27 cellular contexts compared by ENCODE assay signal in genomic region chr22:49889071-49889470, GRCh38. TPM values are rescaled to one million over a fixed set of nuclear protein-coding genes. Genes with fewer than 3 reads are reported as not detected.
DNase-seq lines count a peak whose midpoint lies in the region; ATAC-seq, FAIRE-seq and TF ChIP-seq lines count a peak whose summit lies in the region.
"Had no signal": no experiment of that assay in that cellular context is flagged by ENCODE, and none has a peak within 500 bp of the region (broad histone marks: within the 10 kb centered on the region; RNA-seq: fewer than 3 reads in every experiment).

No MANE protein-coding gene starts in this region.

- in situ Hi-C loops in astrocyte of the cerebellum (cut with HindIII; ENCODE audit: low sequenced_read_pairs) (no loop called here), HepG2 (cut with HindIII; ENCODE audit: extremely low pct_ligation_motif_present, low pct_unique_long_range_greater_than_20kb) (no loop called here), ACHN (cut with HindIII; ENCODE audit: low pct_ligation_motif_present, low pct_unique_long_range_greater_than_20kb, low sequenced_read_pairs) (no loop called here)

- H2AFZ ChIP-seq in HepG2 (ENCODE audit: low read length) = no peak overlapping the region

- no peaks in the 10 kb centered on the region for H3K27me3 ChIP-seq in BLaER1
- no peaks in the 10 kb centered on the region for H3K27me3 ChIP-seq in HepG2 (ENCODE audit: control insufficient read depth in 1 of 2, insufficient read depth in 2 of 2, low read length in 2 of 2)
- H3K27me3 ChIP-seq: MG63, SJSA1 had no signal

- TF ChIP-seq POLR2A in HepG2 (IDR thresholded peaks at IDR 0.05; ENCODE audit: insufficient read depth in 1 of 2, low read depth in 2 of 2, low read length in 2 of 2) = no peak

- H3K4me2 ChIP-seq in BLaER1 = no peak overlapping the region
- no peak overlapping the region for H3K4me2 ChIP-seq in HepG2 (ENCODE audit: low read depth, low read length)

- no peak for ATAC-seq in HepG2
- ATAC-seq: HCT116, K562 had no signal

- TF ChIP-seq EP300 in HepG2 (IDR thresholded peaks at IDR 0.05; ENCODE audit: low read depth in 2 of 2, low read length in 2 of 2) (no peak), HepG2 (CRISPR knock-in tag; IDR thresholded peaks at IDR 0.05; ENCODE audit: borderline replicate concordance) (no peak)

- H3K9me3 ChIP-seq in BLaER1 = peaks cover 64% of the 10 kb centered on the region
- no peaks in the 10 kb centered on the region for H3K9me3 ChIP-seq in HepG2 (ENCODE audit: low read length)
- H3K9me3 ChIP-seq: MG63, SJSA1 had no signal

- no peak for FAIRE-seq in HepG2 (lab: Jason Lieb, UNC)
- FAIRE-seq: A204.1, GM12892, GM19239, K562 had no signal

- intact Hi-C loops in HepG2 (cut with micrococcal nuclease; ENCODE audit: unreplicated experiment) = no loop called here

- CTCF ChIA-PET in HepG2 (lab: Yijun Ruan, JAX; ENCODE audit: low intra/inter-chr PET ratio, low total read pairs) = no interaction called here

- peaks cover 94% of the 10 kb centered on the region for H4K20me1 ChIP-seq in BLaER1
- H4K20me1 ChIP-seq in HepG2 (ENCODE audit: insufficient read depth, low read length) = no peaks in the 10 kb centered on the region

- no TSS peak for BruUV-seq in HepG2 (replicated peaks; lab: Mats Ljungman, UMichigan)

- H3K4me1 ChIP-seq in BLaER1 (no peaks in the 10 kb centered on the region), HepG2 (ENCODE audit: insufficient read depth, low read length) (no peaks in the 10 kb centered on the region)
- H3K4me1 ChIP-seq: SJSA1 had no signal

- H3K4me3 ChIP-seq in BLaER1 (0 out of 2 replicates have a peak overlapping the region, but pooled peaks have one; percentile 15), astrocyte of the cerebellum (ENCODE audit: low read depth, low read length) (no peak overlapping the region), HepG2 (replicated peaks in 1 of 3; ENCODE audit: insufficient read depth in 1 of 3, low read depth in 2 of 3, low read length in 3 of 3) (no peak overlapping the region)
- H3K4me3 ChIP-seq: K562, MG63, SJSA1 had no signal

- H3K9ac ChIP-seq in BLaER1 (no peak overlapping the region), HepG2 (ENCODE audit: insufficient read depth, low read depth, low read length) (no peak overlapping the region)

- WGBS in HepG2 (ENCODE audit: low lambda C conversion rate) = 98% methylated on average over 5 of the region's 5 CpGs

- TF ChIP-seq RAD21 in HepG2 (CRISPR knock-in tag; IDR thresholded peaks at IDR 0.05) = no peak

- POLR2A ChIA-PET in HepG2 (lab: Yijun Ruan, JAX) = no interaction called here

- DNase-seq in astrocyte of the cerebellum (ENCODE audit: low read depth) (peak; percentile 19), hippocampal formation (lab: John Stamatoyannopoulos, UW) (peak; percentile 20 to 32), pons (ENCODE audit: low spot score) (peak; percentile 51), HepG2 (ENCODE audit: low spot score) (no peak), NCI-H2081 treated with DMSO at 0.1 percent for 48 hours (lab: John Stamatoyannopoulos, UW) (no peak), ACHN (no peak), SW 1271 (lab: John Stamatoyannopoulos, UW) (no peak)
- DNase-seq: AML-193; CD8-positive, alpha-beta memory T cell; DMS 273 treated with DMSO at 0.1 percent for 48 hours; DMS79 treated with DMSO at 0.1 percent for 48 hours; MG63; NCI-H2029 treated with DMSO at 0.1 percent for 48 hours; NCI-H2171; NCI-H226; NCI-H510A; NCI-H69; Right ventricle myocardium superior; RPMI8226 had no signal

- H3K36me3 ChIP-seq in BLaER1 (peaks cover 100% of the 10 kb centered on the region), HepG2 (replicated peaks in 1 of 2; ENCODE audit: control insufficient read depth in 1 of 2, insufficient read depth in 2 of 2, low read length in 2 of 2) (peaks cover 19 to 50% of the 10 kb centered on the region in 2 experiments)

- TF ChIP-seq CTCF in astrocyte of the cerebellum (IDR thresholded peaks at IDR 0.05; ENCODE audit: low read depth, low read length, missing control alignments) (no peak), HepG2 (CRISPR knock-in tag; IDR thresholded peaks at IDR 0.05) (no peak)

- no peaks in the 10 kb centered on the region for H3K79me2 ChIP-seq in HepG2 (ENCODE audit: insufficient read depth, low read length)

- H3K27ac ChIP-seq in BLaER1 (no peak overlapping the region), HepG2 (ENCODE audit: extremely low read length, insufficient read depth, low read length) (no peak overlapping the region)
- H3K27ac ChIP-seq: C4-2B, SJSA1 had no signal

TF ChIP-seq in HepG2, 621 proteins besides CTCF, POLR2A, EP300 and RAD21 (continues in another document):
- TF ChIP-seq REPIN1 (CRISPR knock-in tag; IDR thresholded peaks at IDR 0.05; ENCODE audit: borderline replicate concordance, low read depth) = no peak

RNA-seq across cellular contexts. Expression of gene ALG12, which starts 29.2 kb away (rescaled TPM):
- total RNA-seq in HepG2 (2016; rRNA removed; fragmentation: Illumina TruSeq; extraction: Trizol) = 6.6 and 15.8 TPM in 2 replicates
- total RNA-seq in HepG2 (2016; cell fraction: cytosol; rRNA removed; fragmentation: Illumina TruSeq; extraction: Trizol; ENCODE audit: low read depth) = 1.5 and 3.0 TPM in 2 replicates
- total RNA-seq in HepG2 (2016; cell fraction: insoluble cytoplasmic fraction; rRNA removed; fragmentation: Illumina TruSeq; extraction: Trizol) = 6.8 and 15.6 TPM in 2 replicates
- total RNA-seq in HepG2 (2016; cell fraction: membrane; rRNA removed; fragmentation: Illumina TruSeq; extraction: Trizol) = 6.4 and 10.5 TPM in 2 replicates
- total RNA-seq in HepG2 (2016; cell fraction: nucleus; rRNA removed; fragmentation: Illumina TruSeq; extraction: Trizol) = 10.6 and 14.2 TPM in 2 replicates
- 7.8 and 9.5 TPM in 2 replicates for polyA plus RNA-seq in HepG2 (2011; rRNA removed)
- 5.9 and 6.1 TPM in 2 replicates for polyA plus RNA-seq in HepG2 (2011; cell fraction: cytosol; rRNA removed)
- polyA plus RNA-seq in HepG2 (2011; cell fraction: nucleus; rRNA removed) = 25.1 and 26.7 TPM in 2 replicates
- 9.4 and 10.0 TPM in 2 replicates for polyA plus RNA-seq in HepG2 (2012)
- 2.9 and 3.3 TPM in 2 replicates for polyA plus RNA-seq in HepG2 (2016; cell fraction: cytosol; fragmentation: Illumina TruSeq; extraction: Trizol; ENCODE audit: low read depth)
- polyA plus RNA-seq in HepG2 (2016; cell fraction: insoluble cytoplasmic fraction; fragmentation: Illumina TruSeq; extraction: Trizol; ENCODE audit: low read depth) = 6.1 and 6.8 TPM in 2 replicates
- 5.6 and 6.9 TPM in 2 replicates for polyA plus RNA-seq in HepG2 (2016; cell fraction: membrane; fragmentation: Illumina TruSeq; extraction: Trizol; ENCODE audit: low read depth)
- polyA plus RNA-seq in HepG2 (2016; cell fraction: nucleus; fragmentation: Illumina TruSeq; extraction: Trizol; ENCODE audit: insufficient read depth, low read depth) = 26.3 and 30.4 TPM in 2 replicates
- 5.8 and 12.8 TPM in 2 replicates for polyA minus RNA-seq in HepG2 (2011; rRNA and poly(A)+ RNA removed; ENCODE audit: low replicate concordance)
- polyA minus RNA-seq in HepG2 (2011; cell fraction: cytosol; rRNA and poly(A)+ RNA removed) = 5.7 and 7.1 TPM in 2 replicates
- 3.4 and 4.5 TPM in 2 replicates for polyA minus RNA-seq in HepG2 (2011; cell fraction: nucleus; rRNA and poly(A)+ RNA removed)

RNA-seq across cellular contexts. Expression of gene CRELD2, which starts 29.4 kb away (rescaled TPM):
- total RNA-seq in HepG2 (2016; rRNA removed; fragmentation: Illumina TruSeq; extraction: Trizol) = 19.6 and 44.7 TPM in 2 replicates
- total RNA-seq in HepG2 (2016; cell fraction: cytosol; rRNA removed; fragmentation: Illumina TruSeq; extraction: Trizol; ENCODE audit: low read depth) = 22.4 and 24.2 TPM in 2 replicates
- 18.8 and 46.8 TPM in 2 replicates for total RNA-seq in HepG2 (2016; cell fraction: insoluble cytoplasmic fraction; rRNA removed; fragmentation: Illumina TruSeq; extraction: Trizol)
- total RNA-seq in HepG2 (2016; cell fraction: membrane; rRNA removed; fragmentation: Illumina TruSeq; extraction: Trizol) = 27.6 and 29.9 TPM in 2 replicates
- total RNA-seq in HepG2 (2016; cell fraction: nucleus; rRNA removed; fragmentation: Illumina TruSeq; extraction: Trizol) = 35.5 and 40.6 TPM in 2 replicates
- 17.2 and 20.2 TPM in 2 replicates for polyA plus RNA-seq in HepG2 (2011; rRNA removed)
- polyA plus RNA-seq in HepG2 (2011; cell fraction: cytosol; rRNA removed) = 16.7 and 25.6 TPM in 2 replicates
- 44.2 and 48.8 TPM in 2 replicates for polyA plus RNA-seq in HepG2 (2011; cell fraction: nucleus; rRNA removed)
- polyA plus RNA-seq in HepG2 (2012) = 9.4 and 10.2 TPM in 2 replicates
- polyA plus RNA-seq in HepG2 (2016; cell fraction: cytosol; fragmentation: Illumina TruSeq; extraction: Trizol; ENCODE audit: low read depth) = 25.8 and 29.9 TPM in 2 replicates
- polyA plus RNA-seq in HepG2 (2016; cell fraction: insoluble cytoplasmic fraction; fragmentation: Illumina TruSeq; extraction: Trizol; ENCODE audit: low read depth) = 22.7 and 25.1 TPM in 2 replicates
- 26.9 and 27.0 TPM in 2 replicates for polyA plus RNA-seq in HepG2 (2016; cell fraction: membrane; fragmentation: Illumina TruSeq; extraction: Trizol; ENCODE audit: low read depth)
- polyA plus RNA-seq in HepG2 (2016; cell fraction: nucleus; fragmentation: Illumina TruSeq; extraction: Trizol; ENCODE audit: insufficient read depth, low read depth) = 89.1 and 100 TPM in 2 replicates
- 6.9 and 14.7 TPM in 2 replicates for polyA minus RNA-seq in HepG2 (2011; rRNA and poly(A)+ RNA removed; ENCODE audit: low replicate concordance)
- 4.4 and 5.2 TPM in 2 replicates for polyA minus RNA-seq in HepG2 (2011; cell fraction: cytosol; rRNA and poly(A)+ RNA removed)
- polyA minus RNA-seq in HepG2 (2011; cell fraction: nucleus; rRNA and poly(A)+ RNA removed) = 4.5 and 4.7 TPM in 2 replicates

RNA-seq across cellular contexts. Expression of gene ZBED4, which starts 35.4 kb away (rescaled TPM):
- 9.6 and 11.9 TPM in 2 replicates for total RNA-seq in HepG2 (2016; rRNA removed; fragmentation: Illumina TruSeq; extraction: Trizol)
- 0.91 and 1.3 TPM in 2 replicates for total RNA-seq in HepG2 (2016; cell fraction: cytosol; rRNA removed; fragmentation: Illumina TruSeq; extraction: Trizol; ENCODE audit: low read depth)
- total RNA-seq in HepG2 (2016; cell fraction: insoluble cytoplasmic fraction; rRNA removed; fragmentation: Illumina TruSeq; extraction: Trizol) = 9.6 and 9.7 TPM in 2 replicates
- 5.5 TPM in 2 replicates for total RNA-seq in HepG2 (2016; cell fraction: membrane; rRNA removed; fragmentation: Illumina TruSeq; extraction: Trizol)
- 8.0 and 9.8 TPM in 2 replicates for total RNA-seq in HepG2 (2016; cell fraction: nucleus; rRNA removed; fragmentation: Illumina TruSeq; extraction: Trizol)
- 5.4 and 6.0 TPM in 2 replicates for polyA plus RNA-seq in HepG2 (2011; rRNA removed)
- 4.8 and 5.6 TPM in 2 replicates for polyA plus RNA-seq in HepG2 (2011; cell fraction: cytosol; rRNA removed)
- polyA plus RNA-seq in HepG2 (2011; cell fraction: nucleus; rRNA removed) = 9.9 and 11.1 TPM in 2 replicates
- 9.9 and 11.2 TPM in 2 replicates for polyA plus RNA-seq in HepG2 (2012)
- polyA plus RNA-seq in HepG2 (2016; cell fraction: cytosol; fragmentation: Illumina TruSeq; extraction: Trizol; ENCODE audit: low read depth) = 0.43 and 0.49 TPM in 2 replicates
- 9.0 and 10.5 TPM in 2 replicates for polyA plus RNA-seq in HepG2 (2016; cell fraction: insoluble cytoplasmic fraction; fragmentation: Illumina TruSeq; extraction: Trizol; ENCODE audit: low read depth)
- 2.4 and 2.7 TPM in 2 replicates for polyA plus RNA-seq in HepG2 (2016; cell fraction: membrane; fragmentation: Illumina TruSeq; extraction: Trizol; ENCODE audit: low read depth)
- 13.2 and 13.5 TPM in 2 replicates for polyA plus RNA-seq in HepG2 (2016; cell fraction: nucleus; fragmentation: Illumina TruSeq; extraction: Trizol; ENCODE audit: insufficient read depth, low read depth)
- 7.8 and 12.8 TPM in 2 replicates for polyA minus RNA-seq in HepG2 (2011; rRNA and poly(A)+ RNA removed; ENCODE audit: low replicate concordance)
- 8.8 and 10.3 TPM in 2 replicates for polyA minus RNA-seq in HepG2 (2011; cell fraction: cytosol; rRNA and poly(A)+ RNA removed)
- 12.1 and 13.2 TPM in 2 replicates for polyA minus RNA-seq in HepG2 (2011; cell fraction: nucleus; rRNA and poly(A)+ RNA removed)

Comparison
In these comparisons a context has a peak if more than half of its experiments do, and no peak if none do; other contexts are left out.
1. DNase-seq: peak in astrocyte of the cerebellum (single experiment), hippocampal formation (2 of 2) and pons (single experiment); none in HepG2 (single experiment), NCI-H2081 treated with DMSO at 0.1 percent for 48 hours (single experiment), ACHN (single experiment) and SW 1271 (0 of 2).